ENCODE assay signal across 23 cellular contexts in genomic region chr7:77766801-77767605, GRCh38. TPM values are rescaled to one million over a fixed set of nuclear protein-coding genes. Genes with fewer than 3 reads are reported as not detected.
DNase-seq lines count a peak whose midpoint lies in the region; ATAC-seq and TF ChIP-seq lines count a peak whose summit lies in the region.
"Had no signal": no experiment of that assay in that cellular context is flagged by ENCODE, and none has a peak within 500 bp of the region (broad histone marks: within the 10 kb centered on the region; RNA-seq: fewer than 3 reads in every experiment).

No MANE protein-coding gene starts in this region.

- H3K4me1 Mint-ChIP-seq in activated naive CD4-positive, alpha-beta T cell treated with anti-CD3 and anti-CD28 coated beads, Interleukin-2, amount 50 U/mL, for 24 hours: peaks cover 23% of the 10 kb centered on the region
- peaks cover 11% of the 10 kb centered on the region for H3K4me1 Mint-ChIP-seq in activated T-helper 2 cell treated with anti-CD3 and anti-CD28 coated beads, Interferon-gamma antibody, Interleukin-2, Interleukin-4, amounts not matched to agents 10 μg/mL and 5 μg/mL and 100 μg/mL, durations not matched to agents 14 hours and 24 hours and 36 hours (ENCODE audit: low read depth)
- H3K4me1 Mint-ChIP-seq in memory B cell: peaks cover 13% of the 10 kb centered on the region

- H3K27me3 Mint-ChIP-seq in activated naive CD4-positive, alpha-beta T cell treated with anti-CD3 and anti-CD28 coated beads, Interleukin-2, amount 50 U/mL, for 24 hours: no peaks in the 10 kb centered on the region
- H3K27me3 Mint-ChIP-seq in activated T-helper 2 cell treated with anti-CD3 and anti-CD28 coated beads, Interferon-gamma antibody, Interleukin-2, Interleukin-4, amounts not matched to agents 10 μg/mL and 5 μg/mL and 100 μg/mL, durations not matched to agents 14 hours and 24 hours and 36 hours (ENCODE audit: low read depth): no peaks in the 10 kb centered on the region
- H3K27me3 Mint-ChIP-seq in memory B cell: no peaks in the 10 kb centered on the region
- H3K27me3 Mint-ChIP-seq: activated naive CD8-positive, alpha-beta T cell; T-cell had no signal

- no peak for DNase-seq in activated naive CD4-positive, alpha-beta T cell treated with anti-CD3 and anti-CD28 coated beads, Interleukin-2, amount 50 U/mL, for 16 hours
- no peak for DNase-seq in activated T-helper 2 cell treated with anti-CD3 and anti-CD28 coated beads, Interferon-gamma antibody, Interleukin-2, Interleukin-4, amounts not matched to agents 10 μg/mL and 5 μg/mL and 100 μg/mL, durations not matched to agents 14 hours and 24 hours and 36 hours (ENCODE audit: low spot score)
- DNase-seq in memory B cell (ENCODE audit: low spot score in 2 of 2) (no peak), NCI-H446 treated with DMSO at 0.1 percent for 48 hours (lab: John Stamatoyannopoulos, UW) (no peak), kidney glomerular epithelial cell (lab: John Stamatoyannopoulos, UW) (no peak), GM10266 (ENCODE audit: extremely low spot score) (no peak)
- DNase-seq: activated CD4-positive, alpha-beta T cell treated with anti-CD3 and anti-CD28 coated beads, Interleukin-2, amount 50 U/mL, for 4 hours; DMS79; left colon; mucosa of descending colon; NCI-H1048; NCI-H187 treated with DMSO at 0.1 percent for 48 hours; NCI-H345; nucleus accumbens; PC-9; SHP77 treated with DMSO at 0.1 percent for 48 hours; spleen; stimulated activated CD4-positive, alpha-beta T cell treated with anti-CD3 and anti-CD28 coated beads, Interleukin-4, amount 100 ng/mL, for 4 hours; T-cell; uterus had no signal

- peaks cover 5% of the 10 kb centered on the region for H3K36me3 Mint-ChIP-seq in activated naive CD4-positive, alpha-beta T cell treated with anti-CD3 and anti-CD28 coated beads, Interleukin-2, amount 50 U/mL, for 24 hours
- H3K36me3 Mint-ChIP-seq in activated T-helper 2 cell treated with anti-CD3 and anti-CD28 coated beads, Interferon-gamma antibody, Interleukin-2, Interleukin-4, amounts not matched to agents 10 μg/mL and 5 μg/mL and 100 μg/mL, durations not matched to agents 14 hours and 24 hours and 36 hours (ENCODE audit: low read depth): peaks cover 27% of the 10 kb centered on the region
- H3K36me3 Mint-ChIP-seq in memory B cell: peaks cover 22% of the 10 kb centered on the region

- peak overlapping the region; percentile 86 for H3K27ac Mint-ChIP-seq in activated naive CD4-positive, alpha-beta T cell treated with anti-CD3 and anti-CD28 coated beads, Interleukin-2, amount 50 U/mL, for 24 hours
- peak overlapping the region; percentile 56 for H3K27ac Mint-ChIP-seq in activated T-helper 2 cell treated with anti-CD3 and anti-CD28 coated beads, Interferon-gamma antibody, Interleukin-2, Interleukin-4, amounts not matched to agents 10 μg/mL and 5 μg/mL and 100 μg/mL, durations not matched to agents 14 hours and 24 hours and 36 hours
- peak overlapping the region; percentile 54 for H3K27ac Mint-ChIP-seq in memory B cell
- H3K27ac Mint-ChIP-seq: activated naive CD8-positive, alpha-beta T cell had no signal

- ATAC-seq in memory B cell (ENCODE audit: low read depth) (no peak), HG02642 (IDR thresholded peaks at IDR 0.05; ENCODE audit: poor library complexity, unreplicated experiment) (no peak)
- ATAC-seq: T-cell had no signal

- no peak overlapping the region for H3K4me3 Mint-ChIP-seq in activated naive CD4-positive, alpha-beta T cell treated with anti-CD3 and anti-CD28 coated beads, Interleukin-2, amount 50 U/mL, for 24 hours
- no peak overlapping the region for H3K4me3 Mint-ChIP-seq in activated T-helper 2 cell treated with anti-CD3 and anti-CD28 coated beads, Interferon-gamma antibody, Interleukin-2, Interleukin-4, amounts not matched to agents 10 μg/mL and 5 μg/mL and 100 μg/mL, durations not matched to agents 14 hours and 24 hours and 36 hours (ENCODE audit: low read depth)
- H3K4me3 Mint-ChIP-seq in memory B cell: no peak overlapping the region
- H3K4me3 Mint-ChIP-seq: activated naive CD8-positive, alpha-beta T cell; T-cell had no signal

- intact Hi-C loops in activated T-helper 2 cell treated with anti-CD3 and anti-CD28 coated beads, Interferon-gamma antibody, Interleukin-2, Interleukin-4, amounts not matched to agents 10 μg/mL and 5 μg/mL and 100 μg/mL, durations not matched to agents 14 hours and 24 hours and 36 hours (cut with micrococcal nuclease): no loop called here

- H3K9me3 Mint-ChIP-seq in activated naive CD4-positive, alpha-beta T cell treated with anti-CD3 and anti-CD28 coated beads, Interleukin-2, amount 50 U/mL, for 24 hours: no peaks in the 10 kb centered on the region
- no peaks in the 10 kb centered on the region for H3K9me3 Mint-ChIP-seq in activated T-helper 2 cell treated with anti-CD3 and anti-CD28 coated beads, Interferon-gamma antibody, Interleukin-2, Interleukin-4, amounts not matched to agents 10 μg/mL and 5 μg/mL and 100 μg/mL, durations not matched to agents 14 hours and 24 hours and 36 hours
- H3K9me3 Mint-ChIP-seq in memory B cell: no peaks in the 10 kb centered on the region
- H3K9me3 Mint-ChIP-seq: T-cell had no signal

- no peak for TF ChIP-seq CTCF in GM10266 (IDR thresholded peaks at IDR 0.05; ENCODE audit: control insufficient read depth, insufficient read depth, low read depth, missing control alignments)

RNA-seq across cellular contexts. Expression of gene TMEM60, which starts 31.2 kb away (rescaled TPM):
- 11.5 and 11.6 TPM in 2 replicates for total RNA-seq in activated T-helper 2 cell treated with anti-CD3 and anti-CD28 coated beads, Interferon-gamma antibody, Interleukin-2, Interleukin-4, amounts not matched to agents 10 μg/mL and 5 μg/mL and 100 μg/mL, durations not matched to agents 14 hours and 24 hours and 36 hours

RNA-seq across cellular contexts. Expression of gene PHTF2, which starts 31.6 kb away (rescaled TPM):
- 31.8 and 34.8 TPM in 2 replicates for total RNA-seq in activated T-helper 2 cell treated with anti-CD3 and anti-CD28 coated beads, Interferon-gamma antibody, Interleukin-2, Interleukin-4, amounts not matched to agents 10 μg/mL and 5 μg/mL and 100 μg/mL, durations not matched to agents 14 hours and 24 hours and 36 hours
